Comparison of ENCODE assay signal across 8 cellular contexts in genomic region chr17:76384222-76384986, GRCh38. TPM values are rescaled to one million over a fixed set of nuclear protein-coding genes. Genes with fewer than 3 reads are reported as not detected.
DNase-seq lines count a peak whose midpoint lies in the region; ATAC-seq and TF ChIP-seq lines count a peak whose summit lies in the region.

Gene SPHK1, plus strand, starts transcription at chr17:76384609. Its CDS starts 1,036 bp downstream, at chr17:76385645.

- peak; percentile 67 for ATAC-seq in HG02885 (IDR thresholded peaks at IDR 0.05; ENCODE audit: poor library complexity, unreplicated experiment)
- peak; percentile 68 for ATAC-seq in naive thymus-derived CD4-positive, alpha-beta T cell
- peak; percentile 75 for ATAC-seq in stimulated activated naive CD8-positive, alpha-beta T cell treated with anti-CD3 and anti-CD28 coated beads, Interleukin-15, amount 100 ng/mL, for 72 hours

- peak within 1 kb of the TSS; percentile 88 for H3K27ac Mint-ChIP-seq in activated T-cell treated with anti-CD3 and anti-CD28 coated beads, Interleukin-2, amount 50 U/mL, for 24 hours
- peak within 1 kb of the TSS; percentile 18 to 88 (median 67) for H3K27ac Mint-ChIP-seq in naive thymus-derived CD4-positive, alpha-beta T cell
- peak within 1 kb of the TSS; percentile 87 to 95 for H3K27ac Mint-ChIP-seq in stimulated activated naive CD8-positive, alpha-beta T cell treated with anti-CD3 and anti-CD28 coated beads, Interleukin-15, amount 100 ng/mL, for 72 hours

- H3K27ac ChIP-seq in esophagus squamous epithelium = peak within 1 kb of the TSS; percentile 84 to 92 (median 88)
- no peak within 1 kb of the TSS for H3K27ac ChIP-seq in naive thymus-derived CD4-positive, alpha-beta T cell (ENCODE audit: low read depth, low read length)

- H3K4me3 Mint-ChIP-seq in activated T-cell treated with anti-CD3 and anti-CD28 coated beads, Interleukin-2, amount 50 U/mL, for 24 hours = peak within 1 kb of the TSS; percentile 78
- H3K4me3 Mint-ChIP-seq in naive thymus-derived CD4-positive, alpha-beta T cell = peak within 1 kb of the TSS; percentile 86 to 94 (median 92)
- peak within 1 kb of the TSS; percentile 95 to 98 for H3K4me3 Mint-ChIP-seq in stimulated activated naive CD8-positive, alpha-beta T cell treated with anti-CD3 and anti-CD28 coated beads, Interleukin-15, amount 100 ng/mL, for 72 hours

- no peak for TF ChIP-seq CTCF in esophagus squamous epithelium (IDR thresholded peaks at IDR 0.05)

- TF ChIP-seq POLR2A in esophagus squamous epithelium (IDR thresholded peaks at IDR 0.05) = peak in 2 of 4 donors; percentile 44 to 63

- POLR2A ChIA-PET in naive thymus-derived CD4-positive, alpha-beta T cell (lab: Charles Lee) = interaction anchor here (0.7 to 2.3 kb wide), 11 partner anchors 31 to 631 kb away, joined by 3 to 8 read pairs (median 3); partner anchors contain the start of genes EXOC7, PRPSAP1 and UBE2O

- intact Hi-C loops in esophagus squamous epithelium (cut with DNase I) = no loop called here
- intact Hi-C loops in naive thymus-derived CD4-positive, alpha-beta T cell (cut with micrococcal nuclease) = loop anchor here (1.0 to 2.0 kb wide), 3 partner anchors 14 to 69 kb away; partner anchors contain the start of gene UBE2O (in 2 of the 2)

- CTCF ChIA-PET in naive thymus-derived CD4-positive, alpha-beta T cell (lab: Charles Lee) = interaction anchor here (0.6 to 1.5 kb wide), 6 partner anchors 14 to 637 kb away, joined by 3 to 7 read pairs (median 4); no protein-coding TSS in a partner anchor

- no peaks in the 10 kb centered on the region for H3K9me3 Mint-ChIP-seq in activated T-cell treated with anti-CD3 and anti-CD28 coated beads, Interleukin-2, amount 50 U/mL, for 24 hours
- H3K9me3 Mint-ChIP-seq in naive thymus-derived CD4-positive, alpha-beta T cell = peaks cover 0 to 1% (median 0%) of the 10 kb centered on the region in 11 donors
- no peaks in the 10 kb centered on the region for H3K9me3 Mint-ChIP-seq in stimulated activated naive CD8-positive, alpha-beta T cell treated with anti-CD3 and anti-CD28 coated beads, Interleukin-15, amount 100 ng/mL, for 72 hours

- H3K4me1 Mint-ChIP-seq in activated T-cell treated with anti-CD3 and anti-CD28 coated beads, Interleukin-2, amount 50 U/mL, for 24 hours (ENCODE audit: low read depth) = peaks cover 20% of the 10 kb centered on the region
- H3K4me1 Mint-ChIP-seq in naive thymus-derived CD4-positive, alpha-beta T cell = peaks cover 4 to 17% (median 11%) of the 10 kb centered on the region in 7 donors
- peaks cover 41% of the 10 kb centered on the region for H3K4me1 Mint-ChIP-seq in stimulated activated naive CD8-positive, alpha-beta T cell treated with anti-CD3 and anti-CD28 coated beads, Interleukin-15, amount 100 ng/mL, for 72 hours

- no peaks in the 10 kb centered on the region for H3K9me3 ChIP-seq in esophagus squamous epithelium
- no peaks in the 10 kb centered on the region for H3K9me3 ChIP-seq in naive thymus-derived CD4-positive, alpha-beta T cell (ENCODE audit: control insufficient read depth in 2 of 3, low read length in 3 of 3)

- peaks cover 17% of the 10 kb centered on the region for H3K36me3 Mint-ChIP-seq in activated T-cell treated with anti-CD3 and anti-CD28 coated beads, Interleukin-2, amount 50 U/mL, for 24 hours (ENCODE audit: low read depth)
- H3K36me3 Mint-ChIP-seq in naive thymus-derived CD4-positive, alpha-beta T cell = no peaks in the 10 kb centered on the region

- H3K4me3 ChIP-seq in esophagus squamous epithelium = peak within 1 kb of the TSS; percentile 60 to 87 (median 66)
- H3K4me3 ChIP-seq in naive thymus-derived CD4-positive, alpha-beta T cell (ENCODE audit: low read length) = peak within 1 kb of the TSS; percentile 63

- 1% methylated on average over 28 of the region's 118 CpGs; no CpG with 5 or more reads in 1 of the 2 donors for WGBS in esophagus squamous epithelium, 2 donors

- DNase-seq in NCI-H1694 treated with DMSO at 0.1 percent for 48 hours (lab: John Stamatoyannopoulos, UW) = peak; percentile 34
- DNase-seq in NCI-H1694 (lab: John Stamatoyannopoulos, UW) = no peak
- peak; percentile 59 for DNase-seq in NOMO-1 treated with DMSO at 0.1 percent for 48 hours (lab: John Stamatoyannopoulos, UW; ENCODE audit: unreplicated experiment)
- DNase-seq in activated T-cell treated with anti-CD3 and anti-CD28 coated beads, Interleukin-2, amount 50 U/mL, for 24 hours = peak; percentile 85
- no peak for DNase-seq in esophagus squamous epithelium (lab: John Stamatoyannopoulos, UW)
- DNase-seq in naive thymus-derived CD4-positive, alpha-beta T cell = peak in 7 of 9 donors; percentile 23 to 87 (median 42)
- DNase-seq in stimulated activated naive CD8-positive, alpha-beta T cell treated with anti-CD3 and anti-CD28 coated beads, Interleukin-15, amount 100 ng/mL, for 72 hours = peak; percentile 78 to 81

- peaks cover 0 to 22% (median 0%) of the 10 kb centered on the region in 3 donors for H3K36me3 ChIP-seq in esophagus squamous epithelium
- H3K36me3 ChIP-seq in naive thymus-derived CD4-positive, alpha-beta T cell (ENCODE audit: control insufficient read depth in 2 of 3, insufficient read depth in 3 of 3, low read length in 3 of 3) = no peaks in the 10 kb centered on the region

- H3K27me3 Mint-ChIP-seq in activated T-cell treated with anti-CD3 and anti-CD28 coated beads, Interleukin-2, amount 50 U/mL, for 24 hours = no peaks in the 10 kb centered on the region
- peaks cover 0 to 2% (median 0%) of the 10 kb centered on the region in 5 donors for H3K27me3 Mint-ChIP-seq in naive thymus-derived CD4-positive, alpha-beta T cell
- peaks cover 20% of the 10 kb centered on the region for H3K27me3 Mint-ChIP-seq in stimulated activated naive CD8-positive, alpha-beta T cell treated with anti-CD3 and anti-CD28 coated beads, Interleukin-15, amount 100 ng/mL, for 72 hours

- peaks cover 23 to 58% (median 28%) of the 10 kb centered on the region in 3 donors for H3K4me1 ChIP-seq in esophagus squamous epithelium
- peaks cover 0 to 15% of the 10 kb centered on the region in 2 donors for H3K4me1 ChIP-seq in naive thymus-derived CD4-positive, alpha-beta T cell (ENCODE audit: control insufficient read depth in 2 of 2, insufficient read depth in 2 of 2, low read length in 2 of 2)

- peaks cover 0 to 19% (median 0%) of the 10 kb centered on the region in 4 donors for H3K27me3 ChIP-seq in esophagus squamous epithelium
- no peaks in the 10 kb centered on the region for H3K27me3 ChIP-seq in naive thymus-derived CD4-positive, alpha-beta T cell (ENCODE audit: control insufficient read depth in 2 of 2, insufficient read depth in 2 of 2, low read length in 2 of 2)

RNA-seq across cellular contexts. Expression of gene SPHK1, which starts in this region (rescaled TPM):
- total RNA-seq in esophagus squamous epithelium = 10 to 100 TPM; 17.0 to 37.0 (median 22.8) TPM
- total RNA-seq in naive thymus-derived CD4-positive, alpha-beta T cell = 10 to 100 TPM in 1 of 5 experiments, 1 to 10 TPM in 2, under 1 TPM in 2; 0.43 to 14.1 (median 1.9) TPM
- polyA plus RNA-seq in naive thymus-derived CD4-positive, alpha-beta T cell = under 1 TPM; 0.45 to 0.46 TPM

Comparison
In these comparisons a context has a peak if more than half of its experiments do, and no peak if none do; other contexts are left out.
1. DNase-seq: peak in NCI-H1694 treated with DMSO at 0.1 percent for 48 hours (single experiment), NOMO-1 treated with DMSO at 0.1 percent for 48 hours (single experiment), activated T-cell treated with anti-CD3 and anti-CD28 coated beads, Interleukin-2, amount 50 U/mL, for 24 hours (single experiment), naive thymus-derived CD4-positive, alpha-beta T cell (7 of 9) and stimulated activated naive CD8-positive, alpha-beta T cell treated with anti-CD3 and anti-CD28 coated beads, Interleukin-15, amount 100 ng/mL, for 72 hours (2 of 2); none in NCI-H1694 (single experiment) and esophagus squamous epithelium (single experiment).
2. Peak in every context shown above with its lines, with median percentiles within 50 percentile points of each other: ATAC-seq, H3K27ac Mint-ChIP-seq and H3K4me3 Mint-ChIP-seq.